In the genomic region with DNA sequence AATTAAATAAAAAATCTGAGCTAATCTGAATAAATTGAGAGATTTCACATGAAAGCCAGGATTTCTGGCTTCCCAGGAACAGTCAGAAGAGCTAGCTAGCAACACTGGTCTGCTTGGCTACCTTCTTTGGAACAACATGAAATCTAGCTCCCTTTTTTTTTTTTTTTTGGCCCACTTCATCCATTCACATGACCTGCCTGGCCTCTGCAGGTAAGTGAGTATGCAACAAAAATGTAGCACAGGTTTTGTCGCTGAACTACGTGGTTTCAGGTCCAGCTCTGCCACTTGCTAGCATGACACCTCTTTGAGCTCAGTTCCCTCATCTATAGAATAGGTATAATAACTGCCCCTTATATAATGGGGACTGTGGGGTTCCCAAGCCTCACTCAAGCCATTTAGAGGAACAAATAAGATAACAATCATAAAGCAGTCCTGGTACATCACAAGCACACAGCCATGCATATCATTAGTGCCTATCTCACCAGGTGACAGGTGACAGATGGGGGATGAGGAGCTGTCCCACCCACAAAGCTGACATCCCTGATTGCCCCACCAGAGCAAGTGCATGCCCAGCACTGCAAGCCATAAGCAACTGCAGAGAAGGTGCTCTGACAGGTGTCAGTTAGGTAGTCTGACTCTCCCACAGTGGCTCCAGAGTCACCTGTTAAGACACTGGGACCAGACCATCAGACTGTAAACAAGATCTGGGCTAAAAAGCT, we compare ENCODE assay signal across 2 cellular contexts.
TF ChIP-seq lines count a peak whose summit lies in the region.

No MANE protein-coding gene starts in this region.

TF ChIP-seq in HCT116, 20 proteins besides CTCF, POLR2A, EP300 and RAD21:
- TF ChIP-seq ELF1 (IDR thresholded peaks at IDR 0.05; ENCODE audit: borderline replicate concordance, low read depth) (no peak), ZNF274 (IDR thresholded peaks at IDR 0.05; ENCODE audit: low read depth, low read length) (no peak), SIN3A (IDR thresholded peaks at IDR 0.05; ENCODE audit: low read depth) (no peak), CEBPB (IDR thresholded peaks at IDR 0.05; ENCODE audit: low read depth) (no peak), EZH2phosphoT487 (IDR thresholded peaks at IDR 0.05; ENCODE audit: borderline replicate concordance) (no peak), POLR2AphosphoS5 (IDR thresholded peaks at IDR 0.05; ENCODE audit: low read depth, low read length) (no peak), JUND (IDR thresholded peaks at IDR 0.05) (no peak), SRF (IDR thresholded peaks at IDR 0.05; ENCODE audit: low read depth) (no peak), YY1 (IDR thresholded peaks at IDR 0.05; ENCODE audit: extremely low read depth, insufficient replicate concordance, low read depth, low read length) (no peak), ZFX (IDR thresholded peaks at IDR 0.05) (no peak), EGR1 (IDR thresholded peaks at IDR 0.05; ENCODE audit: low read depth) (no peak), EZH2 (IDR thresholded peaks at IDR 0.05) (no peak), SP1 (IDR thresholded peaks at IDR 0.05; ENCODE audit: low read depth) (no peak), CBX3 (IDR thresholded peaks at IDR 0.05; ENCODE audit: low read depth) (no peak)
- TF ChIP-seq, protein P1, sequence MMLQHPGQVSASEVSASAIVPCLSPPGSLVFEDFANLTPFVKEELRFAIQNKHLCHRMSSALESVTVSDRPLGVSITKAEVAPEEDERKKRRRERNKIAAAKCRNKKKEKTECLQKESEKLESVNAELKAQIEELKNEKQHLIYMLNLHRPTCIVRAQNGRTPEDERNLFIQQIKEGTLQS (IDR thresholded peaks at IDR 0.05), result no peak
- TF ChIP-seq, protein P2, sequence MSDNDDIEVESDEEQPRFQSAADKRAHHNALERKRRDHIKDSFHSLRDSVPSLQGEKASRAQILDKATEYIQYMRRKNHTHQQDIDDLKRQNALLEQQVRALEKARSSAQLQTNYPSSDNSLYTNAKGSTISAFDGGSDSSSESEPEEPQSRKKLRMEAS (IDR thresholded peaks at IDR 0.05), result no peak
- TF ChIP-seq, protein P3, sequence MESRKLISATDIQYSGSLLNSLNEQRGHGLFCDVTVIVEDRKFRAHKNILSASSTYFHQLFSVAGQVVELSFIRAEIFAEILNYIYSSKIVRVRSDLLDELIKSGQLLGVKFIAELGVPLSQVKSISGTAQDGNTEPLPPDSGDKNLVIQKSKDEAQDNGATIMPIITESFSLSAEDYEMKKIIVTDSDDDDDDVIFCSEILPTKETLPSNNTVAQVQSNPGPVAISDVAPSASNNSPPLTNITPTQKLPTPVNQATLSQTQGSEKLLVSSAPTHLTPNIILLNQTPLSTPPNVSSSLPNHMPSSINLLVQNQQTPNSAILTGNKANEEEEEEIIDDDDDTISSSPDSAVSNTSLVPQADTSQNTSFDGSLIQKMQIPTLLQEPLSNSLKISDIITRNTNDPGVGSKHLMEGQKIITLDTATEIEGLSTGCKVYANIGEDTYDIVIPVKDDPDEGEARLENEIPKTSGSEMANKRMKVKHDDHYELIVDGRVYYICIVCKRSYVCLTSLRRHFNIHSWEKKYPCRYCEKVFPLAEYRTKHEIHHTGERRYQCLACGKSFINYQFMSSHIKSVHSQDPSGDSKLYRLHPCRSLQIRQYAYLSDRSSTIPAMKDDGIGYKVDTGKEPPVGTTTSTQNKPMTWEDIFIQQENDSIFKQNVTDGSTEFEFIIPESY (IDR thresholded peaks at IDR 0.05; ENCODE audit: extremely low read depth, insufficient replicate concordance, low read length), result no peak
TF ChIP-seq in HCT116: peak in this region for 0.

TF ChIP-seq in endothelial cell of umbilical vein, 7 proteins besides CTCF, POLR2A, EP300 and RAD21:
- TF ChIP-seq GATA2 (IDR thresholded peaks at IDR 0.05; ENCODE audit: insufficient read depth, insufficient read length, low read depth, low read length) (no peak), EZH2 (IDR thresholded peaks at IDR 0.05; ENCODE audit: borderline replicate concordance, low read depth, low read length, severe bottlenecking) (no peak), FOS (IDR thresholded peaks at IDR 0.05; ENCODE audit: borderline replicate concordance, insufficient read depth, low read length) (no peak), MYC (IDR thresholded peaks at IDR 0.05; ENCODE audit: low read depth, low read length) (no peak), JUN (IDR thresholded peaks at IDR 0.05; ENCODE audit: borderline replicate concordance, insufficient read depth, insufficient read length, low read depth) (no peak), POLR2AphosphoS5 (IDR thresholded peaks at IDR 0.05; ENCODE audit: insufficient read depth, low read depth, low read length) (no peak)
- TF ChIP-seq, protein P2 (IDR thresholded peaks at IDR 0.05; ENCODE audit: insufficient read depth, insufficient read length), result no peak
